In genomic region chr1:9544926-9545325, GRCh38 we compare ENCODE assay signal across 24 cellular contexts. TPM values are rescaled to one million over a fixed set of nuclear protein-coding genes. Genes with fewer than 3 reads are reported as not detected.
A peak's percentile ranks its signal among the peaks of the same experiment; 100 is the strongest.
DNase-seq lines count a peak whose midpoint lies in the region; ATAC-seq, FAIRE-seq and TF ChIP-seq lines count a peak whose summit lies in the region.
"Had no signal": no experiment of that assay in that cellular context is flagged by ENCODE, and none has a peak within 500 bp of the region (broad histone marks: within the 10 kb centered on the region; RNA-seq: fewer than 3 reads in every experiment).

No MANE protein-coding gene starts in this region.

- H3K79me2 ChIP-seq in K562 (ENCODE audit: control insufficient read depth, insufficient read depth, low read length) = peaks cover 97% of the 10 kb centered on the region

- H3K9me1 ChIP-seq in K562 (ENCODE audit: control insufficient read depth, insufficient read depth, low read length) = no peaks in the 10 kb centered on the region

- 66% methylated on average over 3 of the region's 3 CpGs for WGBS in K562 (ENCODE audit: insufficient coverage, low coverage, missing lambda C conversion rate)
- 82 to 87% methylated on average over 3 of the region's 3 CpGs for WGBS in aorta, 2 donors
- WGBS in gastroesophageal sphincter (ENCODE audit: low coverage in 1 of 2), 2 donors = 62 to 75% methylated on average over 3 of the region's 3 CpGs

- H3K27me3 ChIP-seq in Panc1 (ENCODE audit: control insufficient read depth, insufficient read depth, low read length) (no peaks in the 10 kb centered on the region), K562 (ENCODE audit: control insufficient read depth in 2 of 2, insufficient read depth in 2 of 2, low read length in 2 of 2) (no peaks in the 10 kb centered on the region), aorta (ENCODE audit: control insufficient read depth in 1 of 2, insufficient read depth in 2 of 2, low read length in 1 of 2) (no peaks in the 10 kb centered on the region), gastroesophageal sphincter (no peaks in the 10 kb centered on the region)
- H3K27me3 ChIP-seq: Peyer's patch had no signal

- H3K9ac ChIP-seq in K562 (ENCODE audit: insufficient read depth in 1 of 2, low read depth in 2 of 2, low read length in 2 of 2) = no peak overlapping the region

- BruUV-seq in Panc1 (replicated peaks; lab: Mats Ljungman, UMichigan) (TSS peak; percentile 38), K562 (replicated peaks; lab: Mats Ljungman, UMichigan) (no TSS peak)

- ATAC-seq in Panc1 = no peak
- no peak for ATAC-seq in K562
- no peak for ATAC-seq in stimulated activated effector memory CD8-positive, alpha-beta T cell treated with anti-CD3 and anti-CD28 coated beads, Interleukin-12 subunit alpha, Interleukin-12 subunit beta, amount 100 ng/mL, for 72 hours
- no peak for ATAC-seq in aorta (ENCODE audit: low FRiP score)
- no peak for ATAC-seq in gastroesophageal sphincter
- ATAC-seq in HG02759 (IDR thresholded peaks at IDR 0.05; ENCODE audit: unreplicated experiment) = no peak

- H3K27ac ChIP-seq in HEK293 (ENCODE audit: extremely low read depth, low read depth, low read length) (no peak overlapping the region), Panc1 (ENCODE audit: low read length) (no peak overlapping the region), K562 (ENCODE audit: extremely low read depth, low read depth, low read length) (0 out of 3 replicates have a peak overlapping the region, but pooled peaks have one; percentile 4), aorta (ENCODE audit: low read depth in 1 of 2, low read length in 2 of 2) (no peak overlapping the region), gastroesophageal sphincter (no peak overlapping the region)
- H3K27ac ChIP-seq: Peyer's patch had no signal

- no peak overlapping the region for H2AFZ ChIP-seq in K562 (ENCODE audit: low read depth, low read length)

- CTCF ChIA-PET in HEK293 (lab: Yijun Ruan, JAX) = interaction anchor here (0.7 to 1.1 kb wide), 2 partner anchors 53 to 258 kb away, joined by 3 read pairs; no protein-coding TSS in a partner anchor
- CTCF ChIA-PET in Panc1 (lab: Charles Lee) = no interaction called here
- CTCF ChIA-PET in K562 (lab: Yijun Ruan, JAX; ENCODE audit: low intra/inter-chr PET ratio) = no interaction called here

- no peak for TF ChIP-seq EP300 in K562 (IDR thresholded peaks at IDR 0.05; ENCODE audit: low read length)
- no peak for TF ChIP-seq EP300 in gastroesophageal sphincter (IDR thresholded peaks at IDR 0.05)

- H3K4me1 ChIP-seq in HEK293 (ENCODE audit: control insufficient read depth, insufficient read depth, low read length) (peaks cover 7% of the 10 kb centered on the region; the same call in 1 of the 2 replicates), Panc1 (ENCODE audit: control insufficient read depth, insufficient read depth, low read length) (peaks cover 9% of the 10 kb centered on the region), K562 (replicated peaks in 1 of 2; ENCODE audit: control insufficient read depth in 2 of 2, insufficient read depth in 2 of 2, low read length in 2 of 2) (peaks cover 11 to 16% of the 10 kb centered on the region in 2 experiments), aorta (ENCODE audit: control insufficient read depth in 1 of 2, insufficient read depth in 2 of 2, low read length in 2 of 2) (no peaks in the 10 kb centered on the region), gastroesophageal sphincter (peaks cover 0 to 74% (median 10%) of the 10 kb centered on the region in 3 donors)

- FAIRE-seq in K562 (lab: Jason Lieb, UNC) = no peak
- FAIRE-seq: GM18507, H54, HTR-8/SVneo had no signal

- TF ChIP-seq POLR2A in K562 (conservative IDR thresholded peaks at IDR 0.05) = no peak
- TF ChIP-seq POLR2A in gastroesophageal sphincter (IDR thresholded peaks at IDR 0.05) = no peak

- H3K36me3 Mint-ChIP-seq in stimulated activated effector memory CD8-positive, alpha-beta T cell treated with anti-CD3 and anti-CD28 coated beads, Interleukin-12 subunit alpha, Interleukin-12 subunit beta, amount 100 ng/mL, for 72 hours = peaks cover 29% of the 10 kb centered on the region

- H3K4me1 Mint-ChIP-seq in stimulated activated effector memory CD8-positive, alpha-beta T cell treated with anti-CD3 and anti-CD28 coated beads, Interleukin-12 subunit alpha, Interleukin-12 subunit beta, amount 100 ng/mL, for 72 hours = peaks cover 36% of the 10 kb centered on the region

- in situ Hi-C loops in Panc1 (cut with HindIII; ENCODE audit: low pct_unique_long_range_greater_than_20kb, low sequenced_read_pairs) = no loop called here
- in situ Hi-C loops in K562 (cut with MboI) = no loop called here

- H3K4me3 ChIP-seq in HEK293 (ENCODE audit: low read depth, low read length) (no peak overlapping the region), Panc1 (ENCODE audit: low read depth in 2 of 2, low read length in 2 of 2) (no peak overlapping the region), K562 (no peak overlapping the region), aorta (ENCODE audit: low read length in 2 of 2) (no peak overlapping the region), gastroesophageal sphincter (no peak overlapping the region)
- H3K4me3 ChIP-seq: Peyer's patch had no signal

- TF ChIP-seq RAD21 in K562 (CRISPR knock-in tag; conservative IDR thresholded peaks at IDR 0.05 in 1 of 2, IDR thresholded peaks at IDR 0.05 in 1 of 2) = no peak

- H3K9me3 ChIP-seq in HEK293 (ENCODE audit: control insufficient read depth, insufficient read depth, low read depth, low read length) (no peaks in the 10 kb centered on the region), Panc1 (ENCODE audit: control insufficient read depth, insufficient read depth, low read depth, low read length) (no peaks in the 10 kb centered on the region), K562 (replicated peaks; ENCODE audit: control insufficient read depth, insufficient read depth, low read depth, low read length) (no peaks in the 10 kb centered on the region), aorta (ENCODE audit: control insufficient read depth, low read length) (no peaks in the 10 kb centered on the region), gastroesophageal sphincter (no peaks in the 10 kb centered on the region)
- H3K9me3 ChIP-seq: Peyer's patch had no signal

- no peaks in the 10 kb centered on the region for H3K9me3 Mint-ChIP-seq in stimulated activated effector memory CD8-positive, alpha-beta T cell treated with anti-CD3 and anti-CD28 coated beads, Interleukin-12 subunit alpha, Interleukin-12 subunit beta, amount 100 ng/mL, for 72 hours
- H3K9me3 Mint-ChIP-seq: CD8-positive, alpha-beta memory T cell had no signal

- POLR2A ChIA-PET in HEK293 (lab: Yijun Ruan, JAX) = no interaction called here
- POLR2A ChIA-PET in Panc1 (lab: Charles Lee) = no interaction called here
- POLR2A ChIA-PET in K562 (lab: Yijun Ruan, JAX) = interaction anchor here (1.8 to 1.9 kb wide), 2 partner anchors 9 to 13 kb away, joined by 7 to 11 read pairs; no protein-coding TSS in a partner anchor

- H3K4me3 Mint-ChIP-seq in stimulated activated effector memory CD8-positive, alpha-beta T cell treated with anti-CD3 and anti-CD28 coated beads, Interleukin-12 subunit alpha, Interleukin-12 subunit beta, amount 100 ng/mL, for 72 hours = no peak overlapping the region

- H4K20me1 ChIP-seq in K562 (replicated peaks; ENCODE audit: control insufficient read depth, insufficient read depth, low read length) = peaks cover 23% of the 10 kb centered on the region; the same call in 1 of the 2 replicates

- DNase-seq in Panc1 (ENCODE audit: low read depth, low spot score) (no peak), K562 (ENCODE audit: extremely low read depth in 1 of 4, low spot score in 3 of 4) (no peak), aorta (no peak)
- no peak for DNase-seq in stimulated activated effector memory CD8-positive, alpha-beta T cell treated with anti-CD3 and anti-CD28 coated beads, Interleukin-12 subunit alpha, Interleukin-12 subunit beta, amount 100 ng/mL, for 72 hours (ENCODE audit: low spot score in 2 of 2)
- DNase-seq: C1 segment of cervical spinal cord; CD8-positive, alpha-beta memory T cell; DMS79 treated with DMSO at 0.1 percent for 48 hours; GF-D8; KG1; MM.1S; NCI-H1417; NCI-H1694; NCI-H2029 treated with DMSO at 0.1 percent for 48 hours; NCI-H446 treated with DMSO at 0.1 percent for 48 hours; NCI-H526; NCI-H82; Peyer's patch; SHP77 treated with DMSO at 0.1 percent for 48 hours had no signal

- H3K27ac Mint-ChIP-seq in stimulated activated effector memory CD8-positive, alpha-beta T cell treated with anti-CD3 and anti-CD28 coated beads, Interleukin-12 subunit alpha, Interleukin-12 subunit beta, amount 100 ng/mL, for 72 hours = peak overlapping the region; percentile 54

- intact Hi-C loops in Panc1 (cut with micrococcal nuclease; ENCODE audit: unreplicated experiment) = no loop called here
- intact Hi-C loops in K562 (cut with micrococcal nuclease) = loop anchor here (5.0 kb wide), 1 partner anchor 48 kb away; no protein-coding TSS in a partner anchor
- intact Hi-C loops in aorta (cut with DNase I) = no loop called here

- H3K36me3 ChIP-seq in HEK293 (ENCODE audit: control insufficient read depth in 2 of 2, insufficient read depth in 1 of 2, low read length in 2 of 2) (no peaks in the 10 kb centered on the region), Panc1 (ENCODE audit: control insufficient read depth, insufficient read depth, low read length) (no peaks in the 10 kb centered on the region), K562 (ENCODE audit: control insufficient read depth, insufficient read depth, low read length) (peaks cover 56% of the 10 kb centered on the region), aorta (ENCODE audit: control insufficient read depth in 1 of 2, insufficient read depth in 2 of 2, low read length in 1 of 2) (no peaks in the 10 kb centered on the region), gastroesophageal sphincter (no peaks in the 10 kb centered on the region)
- H3K36me3 ChIP-seq: Peyer's patch had no signal

- TF ChIP-seq CTCF in HEK293 (tag by site-specific recombination; IDR thresholded peaks at IDR 0.05) = no peak
- TF ChIP-seq CTCF in Panc1 (IDR thresholded peaks at IDR 0.05) = no peak
- no peak for TF ChIP-seq CTCF in K562 (IDR thresholded peaks at IDR 0.05 in 2 of 3, conservative IDR thresholded peaks at IDR 0.05 in 1 of 3; ENCODE audit: insufficient read depth in 2 of 3, low read depth in 1 of 3, low read length in 3 of 3)
- no peak for TF ChIP-seq CTCF in gastroesophageal sphincter (IDR thresholded peaks at IDR 0.05)

- no peak overlapping the region for H3K4me2 ChIP-seq in K562 (ENCODE audit: insufficient read depth, low read length)

RNA-seq across cellular contexts. Expression of gene SLC25A33, which starts 5.7 kb away (rescaled TPM):
- total RNA-seq in Panc1 (2021; ENCODE audit: unreplicated experiment) (13.4 TPM), K562 (2014; rRNA removed) (22.7 and 23.5 TPM in 2 replicates), K562 (2014; rRNA removed; fragmentation: Illumina TruSeq; extraction: Trizol) (23.5 and 24.2 TPM in 2 replicates), K562 (2015; rRNA removed; fragmentation: Illumina TruSeq; extraction: Trizol) (17.6 and 19.2 TPM in 2 replicates), K562 (2021) (20.7 and 20.9 TPM in 2 replicates), aorta (1 to 10 TPM; 2.2 to 3.0 TPM), gastroesophageal sphincter (10 to 100 TPM in 2 of 4 donors, 1 to 10 TPM in 2; 7.0 to 11.5 (median 10.5) TPM)
- polyA plus RNA-seq in Panc1 (2012; ENCODE audit: insufficient read length) = 6.7 TPM
- total RNA-seq in K562 (2011; cell fraction: chromatin; rRNA removed; ENCODE audit: low replicate concordance) = 13.1 and 13.7 TPM in 2 replicates
- 11.7 and 12.3 TPM in 2 replicates for total RNA-seq in K562 (2011; cell fraction: nucleolus; rRNA removed)
- total RNA-seq in K562 (2011; cell fraction: nucleoplasm; rRNA removed) = 13.1 and 21.5 TPM in 2 replicates
- polyA plus RNA-seq in K562 (2011; rRNA removed) (11.9 and 14.9 TPM in 2 replicates), K562 (2014; fragmentation: Illumina TruSeq; extraction: Trizol) (15.3 and 16.5 TPM in 2 replicates), K562 (2014; fragmentation: Nextera tagmentation; extraction: Ambion mirVana) (1 to 10 TPM; 3.2 to 6.4 TPM), K562 (2014; rRNA removed) (17.5 and 21.6 TPM in 2 replicates), aorta (1 to 10 TPM; 1.5 to 2.1 TPM)
- 10.0 and 13.1 TPM in 2 replicates for polyA plus RNA-seq in K562 (2011; cell fraction: cytosol; rRNA removed)
- 6.2 and 7.7 TPM in 2 replicates for polyA plus RNA-seq in K562 (2011; cell fraction: nucleus; rRNA removed)
- polyA plus RNA-seq in K562 (2012) = 10.1 and 13.7 TPM in 2 replicates
- polyA minus RNA-seq in K562 (2011; rRNA and poly(A)+ RNA removed) = 11.2 and 12.4 TPM in 2 replicates
- polyA minus RNA-seq in K562 (2011; cell fraction: cytosol; rRNA and poly(A)+ RNA removed) = 8.6 and 9.5 TPM in 2 replicates
- 4.7 and 5.8 TPM in 2 replicates for polyA minus RNA-seq in K562 (2011; cell fraction: nucleus; rRNA and poly(A)+ RNA removed)

RNA-seq across cellular contexts. Expression of gene TMEM201, which starts 43.8 kb away (rescaled TPM):
- total RNA-seq in Panc1 (2021; ENCODE audit: unreplicated experiment) = 26.5 TPM
- 16.2 TPM for polyA plus RNA-seq in Panc1 (2012; ENCODE audit: insufficient read length)
- 31.6 and 91.3 TPM in 2 replicates for total RNA-seq in K562 (2011; cell fraction: chromatin; rRNA removed; ENCODE audit: low replicate concordance)
- total RNA-seq in K562 (2011; cell fraction: nucleolus; rRNA removed) = 68.6 and 78.7 TPM in 2 replicates
- 48.5 and 50.3 TPM in 2 replicates for total RNA-seq in K562 (2011; cell fraction: nucleoplasm; rRNA removed)
- total RNA-seq in K562 (2014; rRNA removed) = 9.0 and 16.5 TPM in 2 replicates
- 1.9 and 3.0 TPM in 2 replicates for total RNA-seq in K562 (2014; rRNA removed; fragmentation: Illumina TruSeq; extraction: Trizol)
- total RNA-seq in K562 (2015; rRNA removed; fragmentation: Illumina TruSeq; extraction: Trizol) = 7.4 and 9.0 TPM in 2 replicates
- 48.8 and 51.3 TPM in 2 replicates for total RNA-seq in K562 (2021)
- polyA plus RNA-seq in K562 (2011; rRNA removed) = 2.3 and 3.9 TPM in 2 replicates
- 3.0 and 6.9 TPM in 2 replicates for polyA plus RNA-seq in K562 (2011; cell fraction: cytosol; rRNA removed)
- polyA plus RNA-seq in K562 (2011; cell fraction: nucleus; rRNA removed) = 15.1 and 27.9 TPM in 2 replicates
- 18.3 and 22.2 TPM in 2 replicates for polyA plus RNA-seq in K562 (2012)
- 10.3 and 24.1 TPM in 2 replicates for polyA plus RNA-seq in K562 (2014; fragmentation: Illumina TruSeq; extraction: Trizol)
- polyA plus RNA-seq in K562 (2014; fragmentation: Nextera tagmentation; extraction: Ambion mirVana) = under 1 TPM; 0.42 to 0.46 TPM
- 14.7 and 15.4 TPM in 2 replicates for polyA plus RNA-seq in K562 (2014; rRNA removed)
- 2.8 and 4.0 TPM in 2 replicates for polyA minus RNA-seq in K562 (2011; rRNA and poly(A)+ RNA removed)
- 15.2 and 18.0 TPM in 2 replicates for polyA minus RNA-seq in K562 (2011; cell fraction: cytosol; rRNA and poly(A)+ RNA removed)
- 19.2 and 21.4 TPM in 2 replicates for polyA minus RNA-seq in K562 (2011; cell fraction: nucleus; rRNA and poly(A)+ RNA removed)
- 1 to 10 TPM; 5.1 to 9.4 TPM for total RNA-seq in aorta
- 1 to 10 TPM; 1.1 to 3.5 TPM for polyA plus RNA-seq in aorta
- total RNA-seq in gastroesophageal sphincter = 1 to 10 TPM; 4.4 to 9.3 (median 5.5) TPM

Comparison
In these comparisons a context has a peak if more than half of its experiments do, and no peak if none do; other contexts are left out.
1. Of the 44 proteins assayed by ChIP-seq in both K562 and HEK293: peak only in K562: none; only in HEK293: PRDM10; in both: none; in neither: 43.